10 cellular contexts compared by ENCODE assay signal in the genomic region with DNA sequence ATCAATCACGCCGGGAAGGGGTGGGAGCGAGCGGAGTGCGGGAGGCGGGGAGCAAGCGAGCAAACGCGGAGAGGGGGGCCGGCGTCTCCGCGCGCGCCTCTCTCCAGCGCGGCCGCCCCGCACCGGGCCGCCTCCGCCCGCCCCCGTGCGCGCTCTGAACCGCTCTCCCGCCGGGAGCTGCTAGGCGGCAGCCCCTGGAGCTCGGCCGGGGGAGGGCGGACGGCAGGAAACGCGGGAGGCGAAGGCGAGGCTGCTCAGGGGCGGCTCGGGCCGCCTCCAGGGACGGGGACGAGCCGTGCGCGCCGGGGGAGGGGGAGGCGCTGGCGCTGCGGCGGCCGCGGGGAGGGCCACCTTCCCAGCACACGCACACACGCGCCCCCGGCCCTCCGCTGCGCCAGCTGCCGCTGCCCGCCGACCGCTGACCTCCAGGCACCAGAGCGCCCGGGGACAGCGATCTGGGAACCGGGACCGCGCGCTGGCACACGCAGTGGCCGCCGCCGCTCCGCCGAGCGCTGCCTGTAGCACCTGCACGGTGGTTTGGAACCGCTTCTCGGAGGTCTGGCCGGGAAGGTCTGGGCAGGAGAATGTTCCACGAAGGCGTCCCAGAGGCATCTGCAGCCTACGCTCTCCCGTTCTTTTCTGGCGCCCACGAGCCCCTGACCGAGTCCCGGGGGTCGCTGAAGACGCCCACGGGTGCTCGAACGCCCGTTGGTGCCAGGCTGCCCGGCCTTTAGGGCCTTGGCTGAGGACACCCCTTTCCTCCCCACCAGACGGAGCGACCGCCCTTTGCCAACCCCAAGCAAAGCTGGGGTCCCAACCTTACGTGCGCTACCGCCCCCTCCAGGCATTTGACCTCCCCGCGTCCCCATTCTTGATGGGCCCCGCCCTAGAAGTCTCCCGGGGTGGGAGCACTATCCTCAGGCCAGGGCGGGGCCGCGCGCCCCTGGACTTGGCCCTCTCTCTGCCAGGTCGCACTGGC. TPM values are rescaled to one million over a fixed set of nuclear protein-coding genes. Genes with fewer than 3 reads are reported as not detected.
DNase-seq lines count a peak whose midpoint lies in the region; ATAC-seq, FAIRE-seq and TF ChIP-seq lines count a peak whose summit lies in the region.
"Had no signal": no experiment of that assay in that cellular context is flagged by ENCODE, and none has a peak within 500 bp of the region (broad histone marks: within the 10 kb centered on the region; RNA-seq: fewer than 3 reads in every experiment).

A gene (minus strand): TSS at position 3 of the 979 bp plus-strand sequence. CDS start 198 bp downstream, outside the sequence.

- peak within 1 kb of the TSS; percentile 65 for H3K27ac ChIP-seq in cingulate gyrus (ENCODE audit: low read depth, low read length)

- H3K27me3 Mint-ChIP-seq in nephron progenitor cell (ENCODE audit: low read depth, poor library complexity): peaks cover 93% of the 10 kb centered on the region

- H3K36me3 ChIP-seq in H7 (replicated peaks; ENCODE audit: control insufficient read depth, insufficient read depth, low read length): no peaks in the 10 kb centered on the region

- H3K27ac Mint-ChIP-seq in nephron progenitor cell: no peak within 1 kb of the TSS

- ATAC-seq in GM19324 (IDR thresholded peaks at IDR 0.05; ENCODE audit: low FRiP score, unreplicated experiment) (no peak), HG02571 (IDR thresholded peaks at IDR 0.05; ENCODE audit: unreplicated experiment) (no peak)

- TF ChIP-seq CTCF in nephron progenitor cell (IDR thresholded peaks at IDR 0.05): no peak

- H3K4me3 Mint-ChIP-seq in nephron progenitor cell: peak within 1 kb of the TSS; percentile 71

- H3K4me3 ChIP-seq in H7 (ENCODE audit: insufficient read depth, low read depth, low read length): peak within 1 kb of the TSS; percentile 36

- H3K27me3 ChIP-seq in H7 (ENCODE audit: control insufficient read depth, insufficient read depth, low read length): peaks cover 51% of the 10 kb centered on the region

- H3K4me1 Mint-ChIP-seq in nephron progenitor cell: peaks cover 7% of the 10 kb centered on the region

- H3K36me3 Mint-ChIP-seq in nephron progenitor cell (ENCODE audit: low read depth): no peaks in the 10 kb centered on the region

- no peak for FAIRE-seq in GM19239 (lab: Jason Lieb, UNC)
- FAIRE-seq: GM18507 had no signal

- H3K9me3 Mint-ChIP-seq in nephron progenitor cell: no peaks in the 10 kb centered on the region

- DNase-seq in AG08396 (ENCODE audit: low spot score) (peak; percentile 31), H7 (peak; percentile 88), nephron progenitor cell (peak; percentile 59), Kasumi-1 (lab: John Stamatoyannopoulos, UW) (no peak), GM19239 (ENCODE audit: insufficient read length, low spot score) (no peak)

RNA-seq across cellular contexts. Expression of the gene that starts here (rescaled TPM):
- total RNA-seq in H7 (2014; rRNA removed; shearing (Covaris generic)): 0.52 and 0.66 TPM in 2 replicates
- total RNA-seq: activated CD8-positive, alpha-beta memory T cell treated with anti-CD3 and anti-CD28 coated beads for 36 hours had no signal

Comparison
In these comparisons a context has a peak if more than half of its experiments do, and no peak if none do; other contexts are left out.
1. Peak in DNase-seq and H3K4me3 ChIP-seq in H7; RNA of the gene not detected or under 1 TPM.
2. DNase-seq: peak in AG08396 (single experiment) and nephron progenitor cell (single experiment); none in Kasumi-1 (0 of 2) and GM19239 (single experiment).